In the genomic region with DNA sequence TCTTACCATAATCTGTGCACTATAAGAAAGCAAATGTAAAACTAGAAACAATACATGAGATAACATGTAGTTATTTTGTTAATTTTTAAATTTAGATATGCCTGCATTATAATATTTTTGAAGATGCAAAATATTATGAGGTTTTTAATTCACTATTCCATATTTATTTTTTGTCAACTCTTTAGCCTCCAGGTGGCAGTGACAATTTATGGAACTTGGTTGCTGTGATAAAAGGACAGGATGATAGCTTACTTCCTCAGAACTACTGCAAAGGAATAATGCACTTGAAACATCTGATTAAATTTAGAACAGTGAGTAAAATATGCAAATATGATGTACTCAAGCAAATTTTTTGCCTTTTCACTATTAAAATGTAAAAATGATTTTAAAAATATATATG, we compare ENCODE assay signal across 8 cellular contexts. TPM values are rescaled to one million over a fixed set of nuclear protein-coding genes. Genes with fewer than 3 reads are reported as not detected.
A peak's percentile ranks its signal among the peaks of the same experiment; 100 is the strongest.
DNase-seq lines count a peak whose midpoint lies in the region; ATAC-seq and FAIRE-seq lines count a peak whose summit lies in the region.

No MANE protein-coding gene starts in this region.

- no peak for FAIRE-seq in urothelium cell line (lab: Jason Lieb, UNC)

- ATAC-seq in HG02610 (IDR thresholded peaks at IDR 0.05; ENCODE audit: unreplicated experiment) (no peak), GM19035 (IDR thresholded peaks at IDR 0.05; ENCODE audit: unreplicated experiment) (no peak)

- H3K79me2 ChIP-seq in GM23248 (ENCODE audit: insufficient read depth) = no peaks in the 10 kb centered on the region

- no peaks in the 10 kb centered on the region for H4K20me1 ChIP-seq in GM23248 (ENCODE audit: insufficient read depth)

- H3K9ac ChIP-seq in GM23248 = 0 out of 2 replicates have a peak overlapping the region, but pooled peaks have one; percentile 14
- H3K9ac ChIP-seq in SK-N-MC (ENCODE audit: insufficient read length) = no peak overlapping the region

- H3K9me2 ChIP-seq in GM23248 (ENCODE audit: insufficient read depth) = no peaks in the 10 kb centered on the region

- H3K9me3 ChIP-seq in GM23248 (ENCODE audit: low read depth) = no peaks in the 10 kb centered on the region
- no peaks in the 10 kb centered on the region for H3K9me3 ChIP-seq in SK-N-MC (ENCODE audit: low read depth, low read length)

- H2AFZ ChIP-seq in GM23248 = peak overlapping the region; percentile 65

- peaks cover 15% of the 10 kb centered on the region for H3K4me1 ChIP-seq in GM23248 (ENCODE audit: insufficient read depth)

- no peaks in the 10 kb centered on the region for H3F3A ChIP-seq in GM23248 (ENCODE audit: insufficient read depth)

- H3K27me3 ChIP-seq in GM23248 (replicated peaks; ENCODE audit: insufficient read depth) = no peaks in the 10 kb centered on the region

- no peak overlapping the region for H3K4me2 ChIP-seq in GM23248 (ENCODE audit: unreplicated experiment)

- H3K36me3 ChIP-seq in GM23248 (ENCODE audit: low read depth) (no peaks in the 10 kb centered on the region), SK-N-MC (ENCODE audit: insufficient read depth, low read length) (no peaks in the 10 kb centered on the region)

- H3K27ac ChIP-seq in GM23248 (no peak overlapping the region), SK-N-MC (peak overlapping the region; percentile 26; the same call in 1 of the 2 replicates)

- in situ Hi-C loops in GM23248 (cut with MboI) = no loop called here

- DNase-seq in CD1c-positive myeloid dendritic cell (ENCODE audit: extremely low spot score) = peak; percentile 32
- DNase-seq in GM23248 = peak; percentile 59
- no peak for DNase-seq in SK-N-MC (ENCODE audit: low read depth, low spot score)
- peak; percentile 36 for DNase-seq in iris pigment epithelial cell (ENCODE audit: low read depth)
- DNase-seq in urothelium cell line (ENCODE audit: low spot score) = no peak
- DNase-seq in NCI-H2107 treated with DMSO at 0.1 percent for 48 hours (lab: John Stamatoyannopoulos, UW; ENCODE audit: unreplicated experiment) = no peak

- no peak overlapping the region for H3K4me3 ChIP-seq in GM23248
- H3K4me3 ChIP-seq in SK-N-MC = no peak overlapping the region

RNA-seq across cellular contexts. Expression of a gene that starts 45.1 kb away (rescaled TPM):
- total RNA-seq in GM23248 (2014; rRNA removed; shearing (Covaris generic)) = not detected in 2 replicates
- polyA plus RNA-seq in GM23248 (2016; fragmentation: Nextera tagmentation; extraction: Ambion mirVana) = 0.73 and 0.90 TPM in 2 replicates

Comparison
In these comparisons a context has a peak if more than half of its experiments do, and no peak if none do; other contexts are left out.
1. DNase-seq: peak in CD1c-positive myeloid dendritic cell (single experiment), GM23248 (single experiment) and iris pigment epithelial cell (single experiment); none in SK-N-MC (single experiment), urothelium cell line (single experiment) and NCI-H2107 treated with DMSO at 0.1 percent for 48 hours (single experiment).